ENCODE assay signal across 8 cellular contexts in the genomic region with DNA sequence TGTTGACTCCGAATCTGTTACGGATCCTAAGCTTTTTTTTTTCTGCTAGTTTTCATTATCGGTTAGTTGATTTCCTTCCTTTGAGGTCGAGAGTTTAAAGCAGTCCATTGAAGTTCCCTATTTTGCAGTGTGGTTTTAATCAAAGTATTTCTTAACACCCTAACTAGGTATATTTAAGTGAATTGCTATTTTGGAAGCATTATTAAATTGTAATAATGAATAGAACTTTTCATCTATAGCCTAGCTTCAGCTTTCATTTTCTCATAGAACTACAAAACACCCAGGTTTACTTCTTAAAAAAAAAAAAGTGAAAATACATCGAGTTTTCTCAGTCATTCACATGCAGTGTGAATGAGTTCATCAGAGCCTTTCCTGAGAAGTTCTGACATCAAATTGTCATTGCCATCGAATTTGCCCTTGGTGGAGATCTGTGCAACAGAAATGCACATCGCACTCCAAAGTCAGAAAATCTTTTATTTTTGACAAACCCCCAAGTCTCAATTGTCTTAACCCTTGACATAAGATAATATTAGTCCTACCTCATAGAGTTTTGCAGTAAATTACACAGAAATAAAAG. TPM values are rescaled to one million over a fixed set of nuclear protein-coding genes. Genes with fewer than 3 reads are reported as not detected.
A peak's percentile ranks its signal among the peaks of the same experiment; 100 is the strongest.
DNase-seq lines count a peak whose midpoint lies in the region; ATAC-seq and TF ChIP-seq lines count a peak whose summit lies in the region.

No MANE protein-coding gene starts in this region.

- H3K27ac Mint-ChIP-seq in CD4-positive, alpha-beta memory T cell: peak overlapping the region; percentile 86 to 97 (median 96)
- peak overlapping the region; percentile 97 for H3K27ac Mint-ChIP-seq in activated CD4-positive, alpha-beta memory T cell treated with anti-CD3 and anti-CD28 coated beads for 36 hours

- WGBS in testis, 2 donors: 16 to 20% methylated on average over 7 of the region's 7 CpGs

- H3K4me3 ChIP-seq in CD4-positive, alpha-beta memory T cell (ENCODE audit: low read length in 2 of 2): peak overlapping the region; percentile 68 to 75
- H3K4me3 ChIP-seq in iPS-18a (ENCODE audit: low read length) (peak overlapping the region; percentile 93), testis (peak overlapping the region; percentile 84 to 86)

- no peaks in the 10 kb centered on the region for H3K27me3 Mint-ChIP-seq in CD4-positive, alpha-beta memory T cell
- no peaks in the 10 kb centered on the region for H3K27me3 Mint-ChIP-seq in activated CD4-positive, alpha-beta memory T cell treated with anti-CD3 and anti-CD28 coated beads for 36 hours

- H3K9ac ChIP-seq in iPS-18a (ENCODE audit: low read length): peak overlapping the region; percentile 84

- no peaks in the 10 kb centered on the region for H3K27me3 ChIP-seq in CD4-positive, alpha-beta memory T cell (ENCODE audit: insufficient read depth, low read length)
- H3K27me3 ChIP-seq in iPS-18a (ENCODE audit: control insufficient read depth, insufficient read depth, low read length): peaks cover 28% of the 10 kb centered on the region
- no peaks in the 10 kb centered on the region for H3K27me3 ChIP-seq in testis

- H3K4me3 Mint-ChIP-seq in CD4-positive, alpha-beta memory T cell: peak overlapping the region; percentile 84 to 97 (median 92)
- H3K4me3 Mint-ChIP-seq in activated CD4-positive, alpha-beta memory T cell treated with anti-CD3 and anti-CD28 coated beads for 36 hours: peak overlapping the region; percentile 89

- peaks cover 34% of the 10 kb centered on the region for H3K4me1 ChIP-seq in CD4-positive, alpha-beta memory T cell (ENCODE audit: insufficient read depth, low read length)
- peaks cover 35% of the 10 kb centered on the region for H3K4me1 ChIP-seq in iPS-18a (ENCODE audit: control insufficient read depth, low read depth, low read length)
- peaks cover 8% of the 10 kb centered on the region for H3K4me1 ChIP-seq in testis

- peak in 1 of 5 donors; percentile 74 for DNase-seq in CD4-positive, alpha-beta memory T cell
- DNase-seq in activated CD4-positive, alpha-beta memory T cell treated with anti-CD3 and anti-CD28 coated beads for 36 hours: no peak
- DNase-seq in testis: no peak
- no peak for DNase-seq in activated gamma-delta T cell treated with Interleukin-2 at 50 U/mL for 16 hours

- no peaks in the 10 kb centered on the region for H3K9me3 ChIP-seq in CD4-positive, alpha-beta memory T cell (ENCODE audit: control insufficient read depth in 1 of 2, low read length in 2 of 2)
- H3K9me3 ChIP-seq in iPS-18a (ENCODE audit: control insufficient read depth, low read depth, low read length) (no peaks in the 10 kb centered on the region), testis (no peaks in the 10 kb centered on the region)

- H3K36me3 Mint-ChIP-seq in CD4-positive, alpha-beta memory T cell: peaks cover 0 to 9% of the 10 kb centered on the region in 2 donors
- H3K36me3 Mint-ChIP-seq in activated CD4-positive, alpha-beta memory T cell treated with anti-CD3 and anti-CD28 coated beads for 36 hours: peaks cover 3% of the 10 kb centered on the region

- ATAC-seq in HG03060 (IDR thresholded peaks at IDR 0.05; ENCODE audit: low read depth, unreplicated experiment) (peak; percentile 9), GM18511 (IDR thresholded peaks at IDR 0.05; ENCODE audit: unreplicated experiment) (no peak), GM19463 (IDR thresholded peaks at IDR 0.05; ENCODE audit: unreplicated experiment) (no peak)

- TF ChIP-seq CTCF in testis (IDR thresholded peaks at IDR 0.05): no peak

- peak overlapping the region; percentile 78 for H3K27ac ChIP-seq in CD4-positive, alpha-beta memory T cell (ENCODE audit: low read depth, low read length)
- H3K27ac ChIP-seq in iPS-18a (ENCODE audit: low read length) (peak overlapping the region; percentile 69), testis (peak overlapping the region; percentile 94 to 95)

- no peak for TF ChIP-seq POLR2A in testis (IDR thresholded peaks at IDR 0.05)

- peaks cover 31 to 43% (median 37%) of the 10 kb centered on the region in 4 donors for H3K4me1 Mint-ChIP-seq in CD4-positive, alpha-beta memory T cell
- peaks cover 37% of the 10 kb centered on the region for H3K4me1 Mint-ChIP-seq in activated CD4-positive, alpha-beta memory T cell treated with anti-CD3 and anti-CD28 coated beads for 36 hours (ENCODE audit: low read depth)

- H3K9me3 Mint-ChIP-seq in CD4-positive, alpha-beta memory T cell: peaks cover 0 to 6% (median 0%) of the 10 kb centered on the region in 8 donors
- H3K9me3 Mint-ChIP-seq in activated CD4-positive, alpha-beta memory T cell treated with anti-CD3 and anti-CD28 coated beads for 36 hours: peaks cover 6% of the 10 kb centered on the region

- CTCF ChIA-PET in CD4-positive, alpha-beta memory T cell (lab: Charles Lee; ENCODE audit: partially characterized antibody): interaction anchor here (1.1 to 8.0 kb wide), 4 partner anchors 13 to 44 kb away, joined by 3 to 87 read pairs (median 8); no protein-coding TSS in a partner anchor
- CTCF ChIA-PET in activated CD4-positive, alpha-beta memory T cell treated with anti-CD3 and anti-CD28 coated beads for 36 hours (lab: Charles Lee): interaction anchor here (0.8 to 3.8 kb wide), 6 partner anchors 12 to 46 kb away, joined by 3 to 13 read pairs (median 4); no protein-coding TSS in a partner anchor

- POLR2A ChIA-PET in CD4-positive, alpha-beta memory T cell (lab: Charles Lee; ENCODE audit: partially characterized antibody): interaction anchor here (0.9 to 9.1 kb wide), 19 partner anchors 9 to 636 kb away, joined by 3 to 319 read pairs (median 7); a partner anchor contains a TSS
- POLR2A ChIA-PET in activated CD4-positive, alpha-beta memory T cell treated with anti-CD3 and anti-CD28 coated beads for 36 hours (lab: Charles Lee): interaction anchor here (0.6 to 2.9 kb wide), 8 partner anchors 12 to 348 kb away, joined by 3 to 32 read pairs (median 8); a partner anchor contains a TSS

- intact Hi-C loops in CD4-positive, alpha-beta memory T cell (cut with micrococcal nuclease): loop anchor here (1.0 to 5.0 kb wide), 5 partner anchors 16 to 633 kb away; a partner anchor contains a TSS
- intact Hi-C loops in activated CD4-positive, alpha-beta memory T cell treated with anti-CD3 and anti-CD28 coated beads for 36 hours (cut with micrococcal nuclease): loop anchor here (1.0 to 5.0 kb wide), 5 partner anchors 16 to 807 kb away; a partner anchor contains a TSS
- intact Hi-C loops in testis (cut with DNase I; ENCODE audit: low total_unique reads): no loop called here

- H3K36me3 ChIP-seq in CD4-positive, alpha-beta memory T cell (ENCODE audit: insufficient read depth, low read length): no peaks in the 10 kb centered on the region
- H3K36me3 ChIP-seq in iPS-18a (ENCODE audit: control insufficient read depth, low read depth, low read length) (no peaks in the 10 kb centered on the region), testis (ENCODE audit: low read depth, missing control alignments) (no peaks in the 10 kb centered on the region)

RNA-seq across cellular contexts. Expression of a gene that starts 1.1 kb away (rescaled TPM):
- 100 to 1,000 TPM; 138 to 150 TPM for total RNA-seq in CD4-positive, alpha-beta memory T cell
- polyA plus RNA-seq in CD4-positive, alpha-beta memory T cell: 100 to 1,000 TPM; 106 to 121 TPM
- total RNA-seq in activated CD4-positive, alpha-beta memory T cell treated with anti-CD3 and anti-CD28 coated beads for 36 hours: 100 to 1,000 TPM; 146 to 148 TPM
- 10 to 100 TPM; 31.7 to 39.9 TPM for total RNA-seq in testis
- polyA plus RNA-seq in testis (ENCODE audit: insufficient read depth, low read depth, low replicate concordance): 40.3 TPM
